Comparison of ENCODE assay signal across 27 cellular contexts in the genomic region with DNA sequence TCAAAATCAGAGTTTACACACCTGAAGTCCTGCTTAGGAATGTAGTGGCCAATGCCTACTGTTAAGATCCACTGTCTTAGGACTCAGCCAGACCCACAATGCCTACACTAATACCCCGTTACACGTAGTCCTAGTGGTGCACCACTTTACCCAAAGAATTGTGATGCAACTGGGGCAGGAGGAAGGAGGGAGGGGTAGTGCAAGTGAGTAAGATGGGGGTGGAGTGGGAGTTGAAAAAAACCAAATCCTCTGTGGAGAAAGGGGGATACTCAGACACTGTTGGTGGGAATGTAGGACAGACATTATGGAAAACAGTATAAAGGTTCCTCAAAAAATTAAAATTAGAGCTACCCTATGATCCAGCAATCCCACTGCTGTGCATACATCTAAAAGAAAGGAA. TPM values are rescaled to one million over a fixed set of nuclear protein-coding genes. Genes with fewer than 3 reads are reported as not detected.
"Had no signal": no experiment of that assay in that cellular context is flagged by ENCODE, and none has a peak within 500 bp of the region (broad histone marks: within the 10 kb centered on the region; RNA-seq: fewer than 3 reads in every experiment).

No MANE protein-coding gene starts in this region.

- H3K9me3 ChIP-seq: pancreas, psoas muscle, right lobe of liver, sigmoid colon, suprapubic skin, testis, tibial artery, transverse colon, upper lobe of right lung, uterus had no signal

- H3K27me3 ChIP-seq: neural progenitor cell, pancreas, right lobe of liver, testis, transverse colon, uterus had no signal

- H3K9ac ChIP-seq: neural progenitor cell had no signal

- DNase-seq: naive thymus-derived CD4-positive, alpha-beta T cell; natural killer cell; occipital lobe; pancreas; psoas muscle; right cardiac atrium; right lobe of liver; sigmoid colon; small intestine; stimulated activated CD4-positive, alpha-beta T cell treated with anti-CD3 and anti-CD28 coated beads, Interleukin-15, amount 100 ng/mL, for 24 hours; stimulated activated CD4-positive, alpha-beta T cell treated with anti-CD3 and anti-CD28 coated beads, Interleukin-2, amount 100 ng/mL, for 24 hours; stimulated activated CD4-positive, alpha-beta T cell treated with anti-CD3 and anti-CD28 coated beads, Interleukin-2, amount 100 ng/mL, for 48 hours; stimulated activated CD4-positive, alpha-beta T cell treated with anti-CD3 and anti-CD28 coated beads, Interleukin-4, amount 100 ng/mL, for 24 hours; stimulated activated naive B cell treated with anti-CD40 and anti-IgM and Interleukin-4, amounts not matched to agents 10 μg/mL and 1 μg/mL and 100 μg/mL, for 72 hours; stimulated activated naive CD8-positive, alpha-beta T cell treated with anti-CD3 and anti-CD28 coated beads, Interleukin-15, amount 100 ng/mL, for 72 hours; stimulated activated naive CD8-positive, alpha-beta T cell treated with anti-CD3 and anti-CD28 coated beads, Interleukin-15, Interleukin-2, amounts not matched to agents 100 U/mL and 50 U/mL, for 24 hours; substantia nigra; testis; tibial artery; transverse colon; upper lobe of right lung; uterus had no signal

- H2AFZ ChIP-seq: neural progenitor cell had no signal

- H3K27ac ChIP-seq: neural progenitor cell, pancreas, psoas muscle, right lobe of liver, sigmoid colon, suprapubic skin, testis, tibial artery, transverse colon, upper lobe of right lung, uterus had no signal

- H3K4me2 ChIP-seq: neural progenitor cell had no signal

- ATAC-seq: naive thymus-derived CD4-positive, alpha-beta T cell; natural killer cell; pancreas; psoas muscle; right cardiac atrium; right lobe of liver; stimulated activated effector memory CD8-positive, alpha-beta T cell treated with anti-CD3 and anti-CD28 coated beads, Interleukin-12 subunit alpha, Interleukin-12 subunit beta, amount 100 ng/mL, for 72 hours; stimulated activated naive B cell treated with anti-CD40 and anti-IgM and Interleukin-4, amounts not matched to agents 10 μg/mL and 1 μg/mL and 100 μg/mL, for 72 hours; stimulated activated naive CD8-positive, alpha-beta T cell treated with anti-CD3 and anti-CD28 coated beads, Interleukin-15, amount 100 ng/mL, for 72 hours; stimulated activated naive CD8-positive, alpha-beta T cell treated with anti-CD3 and anti-CD28 coated beads, Interleukin-15, Interleukin-2, amounts not matched to agents 100 U/mL and 50 U/mL, for 24 hours; upper lobe of right lung had no signal

- H3K4me3 ChIP-seq: neural progenitor cell, pancreas, psoas muscle, right lobe of liver, sigmoid colon, suprapubic skin, testis, tibial artery, transverse colon, upper lobe of right lung, uterus had no signal

- H3K4me1 ChIP-seq: neural progenitor cell, pancreas, psoas muscle, right lobe of liver, sigmoid colon, suprapubic skin, testis, transverse colon, upper lobe of right lung, uterus had no signal

- H3K36me3 ChIP-seq: neural progenitor cell, pancreas, right lobe of liver, sigmoid colon, suprapubic skin, tibial artery, transverse colon, upper lobe of right lung, uterus had no signal

RNA-seq across cellular contexts. Expression of a gene that starts 19.5 kb away (rescaled TPM):
- total RNA-seq: naive thymus-derived CD4-positive, alpha-beta T cell; natural killer cell; occipital lobe; right lobe of liver; skeletal muscle tissue had no signal
- polyA plus RNA-seq: naive thymus-derived CD4-positive, alpha-beta T cell; neural cell had no signal
